In the genomic region with DNA sequence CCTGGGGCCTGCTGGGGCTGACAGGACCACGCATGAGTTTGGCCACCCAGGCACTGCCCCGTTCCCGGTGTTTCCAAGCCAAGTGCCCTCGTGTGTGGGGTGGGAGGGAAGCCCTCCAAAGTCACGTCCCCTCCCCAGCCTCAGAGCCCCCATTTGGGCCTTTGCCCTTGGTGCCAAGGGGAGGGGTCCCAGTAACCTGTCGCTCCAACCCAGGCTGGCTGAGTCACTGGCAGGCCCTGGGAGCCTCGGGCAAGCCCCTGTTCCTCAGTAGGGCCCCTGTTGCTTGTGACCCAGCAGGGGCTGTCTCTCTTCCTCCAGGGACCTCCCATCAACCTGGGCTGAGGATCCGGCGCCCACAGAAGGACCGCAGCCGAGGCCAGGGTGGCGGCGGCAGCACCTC, we compare ENCODE assay signal across 29 cellular contexts. TPM values are rescaled to one million over a fixed set of nuclear protein-coding genes. Genes with fewer than 3 reads are reported as not detected.
"Had no signal": no experiment of that assay in that cellular context is flagged by ENCODE, and none has a peak within 500 bp of the region (broad histone marks: within the 10 kb centered on the region; RNA-seq: fewer than 3 reads in every experiment).

No MANE protein-coding gene starts in this region.

- H3K27me3 ChIP-seq: colonic mucosa, esophagus squamous epithelium, gastrocnemius medialis, left lung had no signal

- DNase-seq: colonic mucosa; cortex of kidney; effector CD8-positive, alpha-beta T cell; effector memory CD8-positive, alpha-beta T cell; endodermal cell; erythroblast; esophagus squamous epithelium; foreskin fibroblast; foreskin melanocyte; gastrocnemius medialis; glutamatergic neuron; head of caudate nucleus; heart right ventricle; hippocampal formation; left cardiac atrium; left lung; left ventricle myocardium superior; lower lobe of right lung; mesendoderm; midbrain had no signal

- H3K4me3 ChIP-seq: colonic mucosa, esophagus squamous epithelium, gastrocnemius medialis, heart right ventricle, left lung, lower lobe of right lung had no signal

- ATAC-seq: effector memory CD8-positive, alpha-beta T cell; gastrocnemius medialis; heart right ventricle; left cardiac atrium; left lung; left ventricle myocardium superior; lower lobe of right lung had no signal

- H3K36me3 ChIP-seq: colonic mucosa, esophagus squamous epithelium, gastrocnemius medialis, heart right ventricle, left lung, lower lobe of right lung had no signal

- H3K27ac ChIP-seq: colonic mucosa, epithelial cell of prostate, esophagus squamous epithelium, gastrocnemius medialis, heart right ventricle, left lung, lower lobe of right lung had no signal

- H3K9me3 ChIP-seq: colonic mucosa, esophagus squamous epithelium, gastrocnemius medialis, heart right ventricle, left lung, lower lobe of right lung had no signal

- H3K4me1 ChIP-seq: colonic mucosa, gastrocnemius medialis, left lung, lower lobe of right lung had no signal

RNA-seq across cellular contexts. Expression of a gene that starts 13.7 kb away (rescaled TPM):
- total RNA-seq: mononuclear cell had no signal

RNA-seq across cellular contexts. Expression of a gene that starts 36.4 kb away (rescaled TPM):
- total RNA-seq: dermis microvascular lymphatic vessel endothelial cell, endodermal cell, esophagus mucosa, esophagus squamous epithelium, gastrocnemius medialis, glomerular endothelial cell, heart right ventricle, kidney epithelial cell, left lung, left ventricle myocardium superior, lower lobe of right lung, lung microvascular endothelial cell, mononuclear cell, mucosa of gallbladder had no signal
- polyA plus RNA-seq: heart right ventricle, keratinocyte had no signal
